13 cellular contexts compared by ENCODE assay signal in genomic region chr2:8116661-8117060, GRCh38.
DNase-seq lines count a peak whose midpoint lies in the region; ATAC-seq, FAIRE-seq and TF ChIP-seq lines count a peak whose summit lies in the region.
"Had no signal": no experiment of that assay in that cellular context is flagged by ENCODE, and none has a peak within 500 bp of the region (broad histone marks: within the 10 kb centered on the region; RNA-seq: fewer than 3 reads in every experiment).

No MANE protein-coding gene starts in this region.

- WGBS in transverse colon (ENCODE audit: low coverage in 1 of 2), 2 donors = 62 to 70% methylated on average over 3 to 7 of the region's 7 CpGs
- WGBS in suprapubic skin = 69% methylated on average over 7 of the region's 7 CpGs

- H3K36me3 ChIP-seq in Karpas-422 (ENCODE audit: insufficient read depth, low read length) (no peaks in the 10 kb centered on the region), transverse colon (no peaks in the 10 kb centered on the region), suprapubic skin (no peaks in the 10 kb centered on the region)
- H3K36me3 ChIP-seq: right lobe of liver had no signal

- H3K4me3 ChIP-seq in Karpas-422 (ENCODE audit: low read length) (no peak overlapping the region), transverse colon (no peak overlapping the region), suprapubic skin (no peak overlapping the region)
- H3K4me3 ChIP-seq: right lobe of liver had no signal

- H3K4me1 ChIP-seq in Karpas-422 (ENCODE audit: low read length) (peaks cover 14% of the 10 kb centered on the region), transverse colon (peaks cover 0 to 29% (median 27%) of the 10 kb centered on the region in 4 donors), suprapubic skin (peaks cover 2% of the 10 kb centered on the region)

- H3K9me2 ChIP-seq in Karpas-422 (replicated peaks; ENCODE audit: insufficient read depth, low read length) = no peaks in the 10 kb centered on the region

- H4K20me1 ChIP-seq in Karpas-422 (ENCODE audit: insufficient read depth, low read depth, low read length) = no peaks in the 10 kb centered on the region

- H2AFZ ChIP-seq in Karpas-422 (ENCODE audit: low read length) = no peak overlapping the region

- H3K27ac ChIP-seq in Karpas-422 (ENCODE audit: low read length) (no peak overlapping the region), transverse colon (no peak overlapping the region), suprapubic skin (no peak overlapping the region)
- H3K27ac ChIP-seq: right lobe of liver had no signal

- peak; percentile 88 for FAIRE-seq in GM19239 (lab: Jason Lieb, UNC)

- intact Hi-C loops in transverse colon (cut with DNase I; ENCODE audit: low total_unique reads) = no loop called here

- TF ChIP-seq EP300 in transverse colon (IDR thresholded peaks at IDR 0.05; ENCODE audit: low read depth) = no peak
- TF ChIP-seq EP300 in suprapubic skin (IDR thresholded peaks at IDR 0.05) = no peak

- DNase-seq in GM19239 (ENCODE audit: insufficient read length, low spot score) = peak; percentile 70
- peak; percentile 72 for DNase-seq in Karpas-422
- DNase-seq in transverse colon = peak; percentile 23
- DNase-seq in NCI-H187 treated with DMSO at 0.1 percent for 48 hours (lab: John Stamatoyannopoulos, UW) = no peak
- DNase-seq in hepatic stellate cell (ENCODE audit: low spot score) = no peak
- no peak for DNase-seq in suprapubic skin (ENCODE audit: low spot score in 2 of 2)
- DNase-seq: activated CD4-positive, alpha-beta T cell treated with anti-CD3 and anti-CD28 coated beads for 36 hours; aorta; KBM-7; OCI-M1 had no signal

- no peaks in the 10 kb centered on the region for H3K79me2 ChIP-seq in Karpas-422 (ENCODE audit: low read length)

- in situ Hi-C loops in transverse colon (cut with MboI; ENCODE audit: low pct_ligation_motif_present in 1 of 4, low pct_unique_long_range_greater_than_20kb in 1 of 4, low sequenced_read_pairs in 3 of 4) = no loop called here

- H3K27me3 ChIP-seq in Karpas-422 (ENCODE audit: low read length) (no peaks in the 10 kb centered on the region), transverse colon (no peaks in the 10 kb centered on the region), suprapubic skin (peaks cover 2% of the 10 kb centered on the region)
- H3K27me3 ChIP-seq: right lobe of liver had no signal

- no peaks in the 10 kb centered on the region for H3K9me3 ChIP-seq in Karpas-422 (ENCODE audit: low read length)
- no peaks in the 10 kb centered on the region for H3K9me3 ChIP-seq in transverse colon
- H3K9me3 ChIP-seq in suprapubic skin = no peaks in the 10 kb centered on the region
- H3K9me3 ChIP-seq: right lobe of liver had no signal

- TF ChIP-seq POLR2A in transverse colon (IDR thresholded peaks at IDR 0.05) (no peak), suprapubic skin (IDR thresholded peaks at IDR 0.05) (no peak)

- no peak overlapping the region for H3K9ac ChIP-seq in Karpas-422 (ENCODE audit: low read length)

- peak; percentile 89 for ATAC-seq in HG02798 (IDR thresholded peaks at IDR 0.05; ENCODE audit: poor library complexity, unreplicated experiment)
- ATAC-seq: activated CD4-positive, alpha-beta T cell treated with anti-CD3 and anti-CD28 coated beads for 36 hours; left lobe of liver; right lobe of liver had no signal

- TF ChIP-seq CTCF in transverse colon (IDR thresholded peaks at IDR 0.05) (no peak), suprapubic skin (IDR thresholded peaks at IDR 0.05) (no peak)

- no peak overlapping the region for H3K4me2 ChIP-seq in Karpas-422 (ENCODE audit: low read depth, low read length, poor library complexity, severe bottlenecking)

Comparison
In these comparisons a context has a peak if more than half of its experiments do, and no peak if none do; other contexts are left out.
1. DNase-seq: peak in GM19239 (single experiment), Karpas-422 (single experiment) and transverse colon (single experiment); none in NCI-H187 treated with DMSO at 0.1 percent for 48 hours (single experiment), hepatic stellate cell (single experiment) and suprapubic skin (0 of 2).